ENCODE assay signal across 28 cellular contexts in genomic region chr12:227923-228845, GRCh38. TPM values are rescaled to one million over a fixed set of nuclear protein-coding genes. Genes with fewer than 3 reads are reported as not detected.
A peak's percentile ranks its signal among the peaks of the same experiment; 100 is the strongest.
DNase-seq lines count a peak whose midpoint lies in the region; ATAC-seq, FAIRE-seq and TF ChIP-seq lines count a peak whose summit lies in the region.
"Had no signal": no experiment of that assay in that cellular context is flagged by ENCODE, and none has a peak within 500 bp of the region (broad histone marks: within the 10 kb centered on the region; RNA-seq: fewer than 3 reads in every experiment).

No MANE protein-coding gene starts in this region.

- no peak for ATAC-seq in activated T-helper 17 cell treated with anti-CD3 and anti-CD28 coated beads, Interleukin-2, amount 50 U/mL, for 72 hours (replicated peaks)
- ATAC-seq in GM18502 (IDR thresholded peaks at IDR 0.05; ENCODE audit: poor library complexity, unreplicated experiment), result no peak
- ATAC-seq: activated CD8-positive, alpha-beta T cell treated with anti-CD3 and anti-CD28 coated beads for 36 hours; CD8-positive, alpha-beta T cell; esophagus mucosa had no signal

- H3K4me3 ChIP-seq in bronchial epithelial cell (ENCODE audit: low read depth, low read length) (no peak overlapping the region), MM.1S (ENCODE audit: low read length) (no peak overlapping the region)
- H3K4me3 ChIP-seq: adrenal gland, left ventricle myocardium inferior, SJCRH30, thoracic aorta had no signal

- no peak overlapping the region for H3K4me2 ChIP-seq in MM.1S (ENCODE audit: low read depth, low read length)

- H3K27ac Mint-ChIP-seq in activated T-helper 17 cell treated with anti-CD3 and anti-CD28 coated beads, Interleukin-2, amount 50 U/mL, for 72 hours, result peak overlapping the region; percentile 29
- peak overlapping the region; percentile 35 to 75 (median 58) for H3K27ac Mint-ChIP-seq in nephron
- H3K27ac Mint-ChIP-seq: activated CD8-positive, alpha-beta T cell treated with anti-CD3 and anti-CD28 coated beads for 36 hours; activated naive CD4-positive, alpha-beta T cell treated with anti-CD3 and anti-CD28 coated beads for 36 hours; CD8-positive, alpha-beta T cell had no signal

- DNase-seq in bronchial epithelial cell (ENCODE audit: low read depth) (no peak), NCI-H1105 treated with DMSO at 0.1 percent for 48 hours (lab: John Stamatoyannopoulos, UW) (no peak), MM.1S (no peak)
- DNase-seq in stimulated activated CD8-positive, alpha-beta memory T cell treated with anti-CD3 and anti-CD28 coated beads, Interleukin-4, amount 100 ng/mL, for 48 hours, result peak; percentile 10
- DNase-seq: activated CD8-positive, alpha-beta T cell treated with anti-CD3 and anti-CD28 coated beads for 36 hours; activated naive CD4-positive, alpha-beta T cell treated with anti-CD3 and anti-CD28 coated beads for 36 hours; activated T-cell treated with anti-CD3 and anti-CD28 coated beads, Interleukin-2, amount 50 U/mL, for 1 hour; BE2C; brain microvascular endothelial cell; cortex of kidney; glutamatergic neuron; left ventricle myocardium inferior; mesenchymal stem cell; NCI-H1694; NCI-H446 treated with DMSO at 0.1 percent for 48 hours; RPMI8226; SJCRH30; stimulated activated naive CD4-positive, alpha-beta T cell; SW 1271 had no signal

- no peaks in the 10 kb centered on the region for H4K20me1 ChIP-seq in MM.1S (ENCODE audit: insufficient read depth, low read length)

- peaks cover 15% of the 10 kb centered on the region for H3K27me3 Mint-ChIP-seq in activated T-helper 17 cell treated with anti-CD3 and anti-CD28 coated beads, Interleukin-2, amount 50 U/mL, for 72 hours
- H3K27me3 Mint-ChIP-seq in nephron (ENCODE audit: low read depth), result no peaks in the 10 kb centered on the region

- no peak overlapping the region for H3K27ac ChIP-seq in MM.1S (ENCODE audit: low read length)
- H3K27ac ChIP-seq: adrenal gland, brain microvascular endothelial cell, left ventricle myocardium inferior, SJCRH30, thoracic aorta had no signal

- H3K9me2 ChIP-seq in MM.1S (replicated peaks; ENCODE audit: insufficient read depth, low read length), result no peaks in the 10 kb centered on the region

- no peaks in the 10 kb centered on the region for H3K79me2 ChIP-seq in MM.1S (ENCODE audit: low read length)

- no peaks in the 10 kb centered on the region for H3K9me3 Mint-ChIP-seq in activated T-helper 17 cell treated with anti-CD3 and anti-CD28 coated beads, Interleukin-2, amount 50 U/mL, for 72 hours
- no peaks in the 10 kb centered on the region for H3K9me3 Mint-ChIP-seq in nephron
- H3K9me3 Mint-ChIP-seq: activated CD8-positive, alpha-beta T cell treated with anti-CD3 and anti-CD28 coated beads for 36 hours; activated naive CD4-positive, alpha-beta T cell treated with anti-CD3 and anti-CD28 coated beads for 36 hours; CD8-positive, alpha-beta T cell had no signal

- H3K4me1 Mint-ChIP-seq in activated T-helper 17 cell treated with anti-CD3 and anti-CD28 coated beads, Interleukin-2, amount 50 U/mL, for 72 hours, result no peaks in the 10 kb centered on the region
- peaks cover 66% of the 10 kb centered on the region for H3K4me1 Mint-ChIP-seq in nephron

- no peaks in the 10 kb centered on the region for H3K36me3 Mint-ChIP-seq in activated T-helper 17 cell treated with anti-CD3 and anti-CD28 coated beads, Interleukin-2, amount 50 U/mL, for 72 hours (ENCODE audit: low read depth)
- H3K36me3 Mint-ChIP-seq in nephron (ENCODE audit: low read depth), result no peaks in the 10 kb centered on the region
- H3K36me3 Mint-ChIP-seq: CD8-positive, alpha-beta T cell had no signal

- H3K36me3 ChIP-seq in bronchial epithelial cell (ENCODE audit: control insufficient read depth, insufficient read depth, low read length) (no peaks in the 10 kb centered on the region), MM.1S (replicated peaks; ENCODE audit: insufficient read depth, low read length) (no peaks in the 10 kb centered on the region)
- H3K36me3 ChIP-seq: adrenal gland, BE2C, brain microvascular endothelial cell, left ventricle myocardium inferior, SJCRH30, thoracic aorta had no signal

- TF ChIP-seq CTCF in bronchial epithelial cell (IDR thresholded peaks at IDR 0.05; ENCODE audit: insufficient read depth, low read length, severe bottlenecking) (no peak), nephron (IDR thresholded peaks at IDR 0.05; ENCODE audit: unreplicated experiment in 3 of 3) (no peak), MM.1S (IDR thresholded peaks at IDR 0.05; ENCODE audit: low read length) (no peak)

- no peaks in the 10 kb centered on the region for H3F3A ChIP-seq in MM.1S (ENCODE audit: insufficient read depth, low read length)

- peak; percentile 94 for FAIRE-seq in bronchial epithelial cell (lab: Jason Lieb, UNC)

- no peak overlapping the region for H3K9ac ChIP-seq in MM.1S (ENCODE audit: low read length)

- no peaks in the 10 kb centered on the region for H3K9me3 ChIP-seq in MM.1S (replicated peaks; ENCODE audit: insufficient read depth, low read length)
- H3K9me3 ChIP-seq: adrenal gland, BE2C, left ventricle myocardium inferior, SJCRH30, thoracic aorta had no signal

- H3K4me3 Mint-ChIP-seq in activated T-helper 17 cell treated with anti-CD3 and anti-CD28 coated beads, Interleukin-2, amount 50 U/mL, for 72 hours, result no peak overlapping the region
- H3K4me3 Mint-ChIP-seq in nephron, result peak overlapping the region in 2 of 3 experiments; percentile 13 to 23
- H3K4me3 Mint-ChIP-seq: activated CD8-positive, alpha-beta T cell treated with anti-CD3 and anti-CD28 coated beads for 36 hours; activated naive CD4-positive, alpha-beta T cell treated with anti-CD3 and anti-CD28 coated beads for 36 hours; CD8-positive, alpha-beta T cell had no signal

- H2AFZ ChIP-seq in MM.1S (ENCODE audit: low read length), result no peak overlapping the region

- no peaks in the 10 kb centered on the region for H3K4me1 ChIP-seq in MM.1S (ENCODE audit: low read length)
- H3K4me1 ChIP-seq: adrenal gland, BE2C, left ventricle myocardium inferior had no signal

- H3K27me3 ChIP-seq in bronchial epithelial cell (ENCODE audit: control insufficient read depth, insufficient read depth, low read length) (peaks cover 2% of the 10 kb centered on the region), MM.1S (replicated peaks; ENCODE audit: insufficient read depth, low read length) (peaks cover 87% of the 10 kb centered on the region)
- H3K27me3 ChIP-seq: adrenal gland, BE2C had no signal

RNA-seq across cellular contexts. Expression of gene SLC6A12, which starts 14.2 kb away (rescaled TPM):
- total RNA-seq in activated T-helper 17 cell treated with anti-CD3 and anti-CD28 coated beads, Interleukin-2, amount 50 U/mL, for 72 hours, result not detected
- 0.26 TPM in 1 of 2 replicates, not detected in the other for total RNA-seq in bronchial epithelial cell
- total RNA-seq: activated CD8-positive, alpha-beta T cell treated with anti-CD3 and anti-CD28 coated beads for 36 hours; CD8-positive, alpha-beta T cell; fibroblast of villous mesenchyme; HT-29; SJCRH30 had no signal

RNA-seq across cellular contexts. Expression of gene SLC6A13, which starts 34.5 kb away (rescaled TPM):
- under 1 TPM in 1 of 2 donors, not detected in 1; 0.32 TPM for total RNA-seq in activated T-helper 17 cell treated with anti-CD3 and anti-CD28 coated beads, Interleukin-2, amount 50 U/mL, for 72 hours
- 0.64 and 0.79 TPM in 2 replicates for total RNA-seq in bronchial epithelial cell
- total RNA-seq: activated CD8-positive, alpha-beta T cell treated with anti-CD3 and anti-CD28 coated beads for 36 hours; activated naive CD4-positive, alpha-beta T cell treated with anti-CD3 and anti-CD28 coated beads for 36 hours; CD8-positive, alpha-beta T cell; esophagus mucosa; fibroblast of villous mesenchyme; HT-29 had no signal
